In the genomic region with DNA sequence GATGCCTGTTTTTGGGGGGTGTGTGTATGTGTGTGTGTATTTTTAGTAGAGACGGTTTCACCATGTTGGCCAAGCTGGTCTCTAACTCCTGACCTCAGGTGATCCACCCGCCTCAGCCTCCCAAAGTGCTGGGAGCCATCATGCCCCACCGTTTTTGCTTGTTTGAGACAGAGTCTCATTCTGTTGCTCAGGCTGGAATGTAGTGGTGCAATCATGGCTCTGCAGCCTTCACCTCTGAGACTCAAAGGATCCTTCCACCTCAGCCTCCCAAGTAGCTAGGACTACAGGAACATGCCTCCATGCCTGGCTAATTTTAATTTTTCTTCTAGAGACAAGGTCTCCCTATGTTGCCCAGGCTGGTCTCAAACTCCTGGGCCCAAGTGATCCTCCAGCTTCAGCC, we compare ENCODE assay signal across 1 cellular context. TPM values are rescaled to one million over a fixed set of nuclear protein-coding genes. Genes with fewer than 3 reads are reported as not detected.
"Had no signal": no experiment of that assay in that cellular context is flagged by ENCODE, and none has a peak within 500 bp of the region (broad histone marks: within the 10 kb centered on the region; RNA-seq: fewer than 3 reads in every experiment).

No MANE protein-coding gene starts in this region.

RNA-seq across cellular contexts. Expression of a gene that starts 11.2 kb away (rescaled TPM):
- total RNA-seq: thoracic aorta had no signal
